8 cellular contexts compared by ENCODE assay signal in the genomic region with DNA sequence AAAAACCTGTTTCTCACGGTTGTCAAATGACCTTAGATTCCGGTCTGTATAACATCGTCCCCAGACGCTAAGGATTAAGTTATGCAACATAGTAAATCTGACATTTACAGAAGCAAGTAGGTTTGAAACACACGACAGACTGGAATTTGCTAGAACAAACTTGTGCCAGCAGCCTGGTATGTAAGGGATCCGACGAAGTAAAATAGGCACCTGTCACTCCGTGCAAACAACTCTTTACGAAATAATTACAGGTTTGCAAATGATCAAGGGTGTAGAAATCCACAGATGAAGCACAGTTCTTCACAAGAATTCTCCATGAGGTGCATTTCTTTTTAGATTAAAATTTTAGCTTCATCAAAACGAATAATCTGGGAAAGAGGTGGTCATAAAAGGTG. TPM values are rescaled to one million over a fixed set of nuclear protein-coding genes. Genes with fewer than 3 reads are reported as not detected.
DNase-seq lines count a peak whose midpoint lies in the region; ATAC-seq and TF ChIP-seq lines count a peak whose summit lies in the region.

No MANE protein-coding gene starts in this region.

- peaks cover 12% of the 10 kb centered on the region for H3K79me2 ChIP-seq in OCI-LY3 (ENCODE audit: low read length)

- H3K9me3 Mint-ChIP-seq in activated CD8-positive, alpha-beta memory T cell treated with anti-CD3 and anti-CD28 coated beads, Interleukin-2, amount 10 ng/mL, durations not matched to agents 7 days and 5 days (ENCODE audit: low read depth), result no peaks in the 10 kb centered on the region
- no peaks in the 10 kb centered on the region for H3K9me3 Mint-ChIP-seq in dendritic cell treated with granulocyte-macrophage colony-stimulating factor and Interleukin-4, amounts not matched to agents 40 ng/mL and 50 ng/mL, for 4 days

- ATAC-seq in activated CD8-positive, alpha-beta memory T cell treated with anti-CD3 and anti-CD28 coated beads, Interleukin-2, amount 10 ng/mL, durations not matched to agents 7 days and 5 days, result peak; percentile 2
- ATAC-seq in HG02885 (IDR thresholded peaks at IDR 0.05; ENCODE audit: poor library complexity, unreplicated experiment) (peak; percentile 12), mucosa of descending colon (peak; percentile 18)
- ATAC-seq in activated CD4-positive, CD25-positive, alpha-beta regulatory T cell treated with anti-CD3 and anti-CD28 coated beads, Interleukin-2, amount 50 U/mL, for 24 hours, result no peak

- peaks cover 10% of the 10 kb centered on the region; the same call in 1 of the 2 replicates for H3K4me1 ChIP-seq in OCI-LY3 (ENCODE audit: low read length)
- H3K4me1 ChIP-seq in mucosa of descending colon (ENCODE audit: low read depth), result peaks cover 8% of the 10 kb centered on the region

- H3K4me1 Mint-ChIP-seq in activated CD8-positive, alpha-beta memory T cell treated with anti-CD3 and anti-CD28 coated beads, Interleukin-2, amount 10 ng/mL, durations not matched to agents 7 days and 5 days, result peaks cover 48% of the 10 kb centered on the region
- peaks cover 10% of the 10 kb centered on the region for H3K4me1 Mint-ChIP-seq in dendritic cell treated with granulocyte-macrophage colony-stimulating factor and Interleukin-4, amounts not matched to agents 40 ng/mL and 50 ng/mL, for 4 days (ENCODE audit: low read depth)

- H3K27ac ChIP-seq in OCI-LY3 (ENCODE audit: low read length), result no peak overlapping the region

- TF ChIP-seq CTCF in OCI-LY3 (IDR thresholded peaks at IDR 0.05; ENCODE audit: low read depth, low read length) (no peak), mucosa of descending colon (IDR thresholded peaks at IDR 0.05) (no peak)

- peak overlapping the region; percentile 71 for H3K9ac ChIP-seq in OCI-LY3 (ENCODE audit: low read length)

- H3K27me3 ChIP-seq in OCI-LY3 (ENCODE audit: low read depth, low read length), result no peaks in the 10 kb centered on the region

- peaks cover 33% of the 10 kb centered on the region for H3K36me3 Mint-ChIP-seq in activated CD8-positive, alpha-beta memory T cell treated with anti-CD3 and anti-CD28 coated beads, Interleukin-2, amount 10 ng/mL, durations not matched to agents 7 days and 5 days
- peaks cover 10% of the 10 kb centered on the region for H3K36me3 Mint-ChIP-seq in dendritic cell treated with granulocyte-macrophage colony-stimulating factor and Interleukin-4, amounts not matched to agents 40 ng/mL and 50 ng/mL, for 4 days (ENCODE audit: low read depth)

- H3K27ac Mint-ChIP-seq in activated CD8-positive, alpha-beta memory T cell treated with anti-CD3 and anti-CD28 coated beads, Interleukin-2, amount 10 ng/mL, durations not matched to agents 7 days and 5 days, result peak overlapping the region; percentile 89
- H3K27ac Mint-ChIP-seq in dendritic cell treated with granulocyte-macrophage colony-stimulating factor and Interleukin-4, amounts not matched to agents 40 ng/mL and 50 ng/mL, for 4 days, result peak overlapping the region; percentile 81

- H4K20me1 ChIP-seq in OCI-LY3 (ENCODE audit: insufficient read depth, low read length), result no peaks in the 10 kb centered on the region

- no peaks in the 10 kb centered on the region for H3K9me3 ChIP-seq in OCI-LY3 (ENCODE audit: insufficient read depth, low read length)
- H3K9me3 ChIP-seq in mucosa of descending colon, result no peaks in the 10 kb centered on the region

- CTCF ChIA-PET in activated CD8-positive, alpha-beta memory T cell treated with anti-CD3 and anti-CD28 coated beads, Interleukin-2, amount 10 ng/mL, durations not matched to agents 7 days and 5 days (lab: Charles Lee), result interaction anchor here (0.9 to 2.2 kb wide), 10 partner anchors 9 to 165 kb away, joined by 3 to 9 read pairs (median 5); no protein-coding TSS in a partner anchor

- H3K4me3 Mint-ChIP-seq in activated CD8-positive, alpha-beta memory T cell treated with anti-CD3 and anti-CD28 coated beads, Interleukin-2, amount 10 ng/mL, durations not matched to agents 7 days and 5 days, result peak overlapping the region; percentile 91
- peak overlapping the region; percentile 79 for H3K4me3 Mint-ChIP-seq in dendritic cell treated with granulocyte-macrophage colony-stimulating factor and Interleukin-4, amounts not matched to agents 40 ng/mL and 50 ng/mL, for 4 days

- H3K4me2 ChIP-seq in OCI-LY3 (ENCODE audit: low read length), result peak overlapping the region; percentile 88

- H3K36me3 ChIP-seq in OCI-LY3 (replicated peaks; ENCODE audit: low read depth, low read length), result peaks cover 5% of the 10 kb centered on the region
- no peaks in the 10 kb centered on the region for H3K36me3 ChIP-seq in mucosa of descending colon (ENCODE audit: low read depth)

- H2AFZ ChIP-seq in OCI-LY3 (ENCODE audit: low read depth, low read length), result no peak overlapping the region

- intact Hi-C loops in dendritic cell treated with granulocyte-macrophage colony-stimulating factor and Interleukin-4, amounts not matched to agents 40 ng/mL and 50 ng/mL, for 4 days (cut with micrococcal nuclease), result loop anchor here (5.0 kb wide), 1 partner anchor 1203 kb away; the partner anchor contains the start of gene ARL15
- intact Hi-C loops in mucosa of descending colon (cut with DNase I, micrococcal nuclease), result no loop called here

- H3K4me3 ChIP-seq in OCI-LY3 (ENCODE audit: low read length) (peak overlapping the region; percentile 90), mucosa of descending colon (peak overlapping the region; percentile 31)

- H3K27me3 Mint-ChIP-seq in activated CD8-positive, alpha-beta memory T cell treated with anti-CD3 and anti-CD28 coated beads, Interleukin-2, amount 10 ng/mL, durations not matched to agents 7 days and 5 days, result no peaks in the 10 kb centered on the region
- no peaks in the 10 kb centered on the region for H3K27me3 Mint-ChIP-seq in dendritic cell treated with granulocyte-macrophage colony-stimulating factor and Interleukin-4, amounts not matched to agents 40 ng/mL and 50 ng/mL, for 4 days

- no peak for DNase-seq in activated CD8-positive, alpha-beta memory T cell treated with anti-CD3 and anti-CD28 coated beads, Interleukin-2, amount 10 ng/mL, durations not matched to agents 7 days and 5 days
- DNase-seq in activated CD8-positive, alpha-beta memory T cell treated with anti-CD3 and anti-CD28 coated beads, Interleukin-2, amount 50 U/mL, for 4 hours, result no peak
- peak in 1 of 3 donors; percentile 44 for DNase-seq in mucosa of descending colon
- no peak for DNase-seq in iPS-NIHi7 (ENCODE audit: extremely low spot score)

RNA-seq across cellular contexts. Expression of gene MOCS2, which starts 0.5 kb away (rescaled TPM):
- total RNA-seq in activated CD8-positive, alpha-beta memory T cell treated with anti-CD3 and anti-CD28 coated beads, Interleukin-2, amount 10 ng/mL, durations not matched to agents 7 days and 5 days, result 10 to 100 TPM; 28.2 to 31.6 TPM
- total RNA-seq in mucosa of descending colon, result 10 to 100 TPM; 16.7 to 48.7 (median 28.9) TPM

Comparison
In these comparisons a context has a peak if more than half of its experiments do, and no peak if none do; other contexts are left out.
1. ATAC-seq: peak in activated CD8-positive, alpha-beta memory T cell treated with anti-CD3 and anti-CD28 coated beads, Interleukin-2, amount 10 ng/mL, durations not matched to agents 7 days and 5 days (single experiment), HG02885 (single experiment) and mucosa of descending colon (single experiment); none in activated CD4-positive, CD25-positive, alpha-beta regulatory T cell treated with anti-CD3 and anti-CD28 coated beads, Interleukin-2, amount 50 U/mL, for 24 hours (0 of 2).